In the genomic region with DNA sequence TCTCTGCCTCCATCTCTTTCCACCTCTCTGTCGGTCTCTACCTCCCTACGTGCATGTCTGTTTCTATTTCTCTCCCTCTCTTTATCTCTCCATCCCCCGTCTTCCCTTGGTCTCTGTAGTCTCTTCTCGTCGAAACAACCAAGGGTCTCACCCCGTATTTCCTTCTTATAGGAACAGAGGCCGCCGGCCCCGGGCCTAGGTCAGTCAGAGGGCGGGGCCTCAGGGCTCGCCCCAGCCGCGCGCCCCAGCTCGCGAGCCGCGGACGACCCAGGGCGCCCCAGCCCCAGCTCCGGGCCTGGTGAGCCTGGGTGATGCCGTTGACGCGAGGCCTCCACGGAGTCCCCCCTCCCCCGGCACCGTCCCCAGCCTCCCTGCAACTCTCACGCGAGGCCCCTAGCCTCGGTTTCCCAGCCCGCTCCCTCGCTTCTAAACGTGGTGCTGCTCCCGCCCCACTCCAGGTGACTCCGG, we compare ENCODE assay signal across 8 cellular contexts. TPM values are rescaled to one million over a fixed set of nuclear protein-coding genes. Genes with fewer than 3 reads are reported as not detected.
DNase-seq lines count a peak whose midpoint lies in the region; ATAC-seq, FAIRE-seq and TF ChIP-seq lines count a peak whose summit lies in the region.

No MANE protein-coding gene starts in this region.

- in situ Hi-C loops in Panc1 (cut with HindIII; ENCODE audit: low pct_unique_long_range_greater_than_20kb, low sequenced_read_pairs) = no loop called here

- H4K5ac ChIP-seq in H1 (ENCODE audit: insufficient read length, low read depth, low read length) = no peak overlapping the region

- H2AK5ac ChIP-seq in H1 (ENCODE audit: low read depth, low read length) = no peak overlapping the region

- H4K20me1 ChIP-seq in H1 (replicated peaks in 1 of 2; ENCODE audit: control insufficient read depth in 1 of 2, insufficient read depth in 2 of 2, low read length in 2 of 2) = peaks cover 0 to 2% of the 10 kb centered on the region in 2 experiments

- H3K4me2 ChIP-seq in H1 (ENCODE audit: insufficient read depth in 1 of 2, low read depth in 2 of 2, low read length in 2 of 2) = peak overlapping the region; percentile 43 to 69

- TF ChIP-seq POLR2A in H1 (IDR thresholded peaks at IDR 0.05; ENCODE audit: control extremely low read depth in 1 of 2, low read depth in 2 of 2, low read length in 2 of 2) = no peak

- no peak for TF ChIP-seq RAD21 in H1 (IDR thresholded peaks at IDR 0.05 in 1 of 2, conservative IDR thresholded peaks at IDR 0.05 in 1 of 2; ENCODE audit: low read depth in 2 of 2, low read length in 2 of 2)

- POLR2A ChIA-PET in Panc1 (lab: Charles Lee) (interaction anchor here (1.0 kb wide), 1 partner anchor 20 kb away, joined by 3 read pairs; a partner anchor contains a TSS), H1 (lab: Charles Lee; ENCODE audit: partially characterized antibody) (interaction anchor here (0.6 to 2.9 kb wide), 11 partner anchors 12 to 249 kb away, joined by 3 to 15 read pairs (median 4); a partner anchor contains a TSS)
- POLR2A ChIA-PET in naive thymus-derived CD8-positive, alpha-beta T cell (lab: Charles Lee) = interaction anchor here (0.6 to 2.8 kb wide), 18 partner anchors 13 to 319 kb away, joined by 3 to 14 read pairs (median 4); a partner anchor contains a TSS

- CTCF ChIA-PET in Panc1 (lab: Charles Lee) = interaction anchor here (0.6 kb wide), 1 partner anchor 295 kb away, joined by 6 read pairs; no protein-coding TSS in a partner anchor
- CTCF ChIA-PET in H1 (lab: Charles Lee; ENCODE audit: partially characterized antibody) = interaction anchor here (1.7 kb wide), 1 partner anchor 85 kb away, joined by 3 read pairs; no protein-coding TSS in a partner anchor

- DNase-seq in NCI-H510A (lab: John Stamatoyannopoulos, UW) (peak; percentile 28), NCI-H510A treated with DMSO at 0.1 percent for 48 hours (lab: John Stamatoyannopoulos, UW) (no peak), HFF-Myc (ENCODE audit: extremely low read depth, low read depth) (no peak), Panc1 (ENCODE audit: low read depth, low spot score) (no peak), H1 (ENCODE audit: low read depth in 1 of 2, low spot score in 2 of 2) (peak in 1 of 2 experiments; percentile 52), foreskin melanocyte (no peak)
- DNase-seq in naive thymus-derived CD8-positive, alpha-beta T cell = peak in 1 of 10 donors; percentile 25
- DNase-seq in NK-92 treated with Interleukin-12 subunit alpha and Interleukin-12 subunit beta, amount 100 ng/mL, for 24 hours (lab: John Stamatoyannopoulos, UW) = no peak

- peaks cover 0 to 15% (median 0%) of the 10 kb centered on the region in 3 donors for H3K36me3 Mint-ChIP-seq in naive thymus-derived CD8-positive, alpha-beta T cell

- FAIRE-seq in H1 (lab: Jason Lieb, UNC) = no peak

- no peaks in the 10 kb centered on the region for H3K27me3 ChIP-seq in Panc1 (ENCODE audit: control insufficient read depth, insufficient read depth, low read length)
- no peaks in the 10 kb centered on the region for H3K27me3 ChIP-seq in H1 (replicated peaks in 1 of 4; ENCODE audit: control insufficient read depth in 3 of 4, extremely low read depth in 1 of 4, insufficient read depth in 3 of 4, low read length in 3 of 4)

- H3K79me2 ChIP-seq in H1 (ENCODE audit: control insufficient read depth in 1 of 2, insufficient read depth in 2 of 2, low read length in 2 of 2) = peaks cover 0 to 4% of the 10 kb centered on the region in 2 experiments; a peak in 2 of 4 replicates

- peak overlapping the region; percentile 65; the same call in 1 of the 2 replicates for H3K27ac ChIP-seq in Panc1 (ENCODE audit: low read length)
- no peak overlapping the region for H3K27ac ChIP-seq in H1 (ENCODE audit: low read depth, low read length)

- H2BK20ac ChIP-seq in H1 (ENCODE audit: low read length) = no peak overlapping the region

- H3K4me1 ChIP-seq in Panc1 (ENCODE audit: control insufficient read depth, insufficient read depth, low read length) (no peaks in the 10 kb centered on the region), H1 (replicated peaks in 1 of 4; ENCODE audit: control insufficient read depth in 3 of 4, insufficient read depth in 4 of 4, low read length in 3 of 4) (0 out of 7 replicates have a peak, but pooled peaks cover 0 to 4% (median 0%) of the 10 kb centered on the region in 4 experiments)

- H3K4me3 ChIP-seq in HFF-Myc (replicated peaks; ENCODE audit: low read depth, low read length) = peak overlapping the region; percentile 37
- H3K4me3 ChIP-seq in Panc1 (ENCODE audit: low read depth in 2 of 2, low read length in 2 of 2) = peak overlapping the region; percentile 49 to 59
- H3K4me3 ChIP-seq in H1 (ENCODE audit: extremely low read depth in 1 of 4, insufficient read depth in 2 of 4, low read depth in 3 of 4, low read length in 4 of 4) = peak overlapping the region; percentile 30 to 76 (median 46)

- H3K56ac ChIP-seq in H1 (replicated peaks; ENCODE audit: insufficient read length, low read depth, low read length) = no peak overlapping the region

- TF ChIP-seq CTCF in HFF-Myc (IDR thresholded peaks at IDR 0.05; ENCODE audit: low read depth, low read length, missing control alignments) (no peak), Panc1 (IDR thresholded peaks at IDR 0.05) (no peak), H1 (IDR thresholded peaks at IDR 0.05; ENCODE audit: control extremely low read depth in 1 of 3, insufficient read depth in 1 of 3, low read depth in 1 of 3, low read length in 3 of 3) (no peak)

- H3K23me2 ChIP-seq in H1 (ENCODE audit: low read depth, low read length) = peaks cover 5% of the 10 kb centered on the region; the same call in 1 of the 2 replicates

- 6% methylated on average over 3 of the region's 35 CpGs; no CpG with 5 or more reads in 1 of the 2 experiments for WGBS in H1 (ENCODE audit: extremely low coverage in 1 of 2, insufficient coverage in 1 of 2, insufficient read length in 1 of 2, insufficient replicate concordance in 2 of 2, low coverage in 1 of 2, low lambda C conversion rate in 2 of 2, missing lambda C conversion rate in 1 of 2), 2 experiments

- BruUV-seq in Panc1 (replicated peaks; lab: Mats Ljungman, UMichigan) = no TSS peak

- no peak overlapping the region for H2BK12ac ChIP-seq in H1 (ENCODE audit: low read depth, low read length)

- H3K14ac ChIP-seq in H1 (ENCODE audit: insufficient read length) = no peak overlapping the region

- H3K23ac ChIP-seq in H1 (ENCODE audit: insufficient read length) = no peak overlapping the region

- intact Hi-C loops in Panc1 (cut with micrococcal nuclease; ENCODE audit: unreplicated experiment) = no loop called here

- H3K27me3 Mint-ChIP-seq in naive thymus-derived CD8-positive, alpha-beta T cell = no peaks in the 10 kb centered on the region

- H2BK15ac ChIP-seq in H1 (ENCODE audit: low read length) = no peak overlapping the region

- H4K91ac ChIP-seq in H1 (replicated peaks; ENCODE audit: insufficient read length, low read length) = no peak overlapping the region

- no peaks in the 10 kb centered on the region for H3K9me3 Mint-ChIP-seq in naive thymus-derived CD8-positive, alpha-beta T cell

- no peak for TF ChIP-seq EP300 in H1 (IDR thresholded peaks at IDR 0.05; ENCODE audit: borderline replicate concordance in 1 of 2, low read depth in 2 of 2, low read length in 2 of 2)

- H3K9me3 ChIP-seq in Panc1 (ENCODE audit: control insufficient read depth, insufficient read depth, low read depth, low read length) = no peaks in the 10 kb centered on the region
- no peaks in the 10 kb centered on the region for H3K9me3 ChIP-seq in H1 (ENCODE audit: insufficient read depth in 2 of 2, low read depth in 1 of 2, low read length in 1 of 2)

- H3K4ac ChIP-seq in H1 (replicated peaks; ENCODE audit: insufficient read length, low read depth, low read length) = no peak overlapping the region

- H3K9ac ChIP-seq in H1 (replicated peaks in 1 of 4; ENCODE audit: extremely low read depth in 1 of 4, low read depth in 3 of 4, low read length in 3 of 4) = peak overlapping the region in 1 of 4 experiments; percentile 14; a peak in 1 of 7 replicates

- peak overlapping the region; percentile 60 to 96 (median 92) for H3K27ac Mint-ChIP-seq in naive thymus-derived CD8-positive, alpha-beta T cell

- no peaks in the 10 kb centered on the region for H3K36me3 ChIP-seq in Panc1 (ENCODE audit: control insufficient read depth, insufficient read depth, low read length)
- H3K36me3 ChIP-seq in H1 (ENCODE audit: control insufficient read depth in 2 of 4, insufficient read depth in 4 of 4, low read length in 3 of 4) = peaks cover 0 to 7% (median 3%) of the 10 kb centered on the region in 4 experiments; a peak in 2 of 8 replicates

- no peak overlapping the region for H3K18ac ChIP-seq in H1 (ENCODE audit: extremely low read depth, low read length)

- peak; percentile 70 for ATAC-seq in Panc1
- peak; percentile 35 to 52 for ATAC-seq in naive thymus-derived CD8-positive, alpha-beta T cell

- H2BK120ac ChIP-seq in H1 (replicated peaks; ENCODE audit: low read depth, low read length) = no peak overlapping the region

- H2BK5ac ChIP-seq in H1 (ENCODE audit: low read depth, low read length) = no peak overlapping the region

- no peaks in the 10 kb centered on the region; the same call in 1 of the 2 replicates for H3K79me1 ChIP-seq in H1 (ENCODE audit: low read depth, low read length)

- H3K4me1 Mint-ChIP-seq in naive thymus-derived CD8-positive, alpha-beta T cell = peaks cover 9 to 26% (median 20%) of the 10 kb centered on the region in 4 donors

- H3K4me3 Mint-ChIP-seq in naive thymus-derived CD8-positive, alpha-beta T cell = peak overlapping the region; percentile 77 to 96 (median 94)

- H4K8ac ChIP-seq in H1 (ENCODE audit: extremely low read depth, insufficient read depth, low read length) = no peak overlapping the region

- H2AFZ ChIP-seq in H1 (ENCODE audit: low read length) = no peak overlapping the region

RNA-seq across cellular contexts. Expression of a gene that starts 6.6 kb away (rescaled TPM):
- 92.1 TPM for total RNA-seq in Panc1 (2021; ENCODE audit: unreplicated experiment)
- 95.5 TPM for polyA plus RNA-seq in Panc1 (2012; ENCODE audit: insufficient read length)
- 77.8 and 82.4 TPM in 2 replicates for total RNA-seq in H1 (2021; fragmentation: NEBNext Ultra II Directional; extraction: Animal tissue kit (Norgen Biotek cat#: 25700))
- 246 and 284 TPM in 2 replicates for polyA plus RNA-seq in H1 (2011; rRNA removed)
- polyA plus RNA-seq in H1 (2011; cell fraction: cytosol; rRNA removed) = 162 TPM
- polyA plus RNA-seq in H1 (2011; cell fraction: nucleus; rRNA removed) = 151 TPM
- polyA plus RNA-seq in H1 (2012, experiment 1 of 2) = 68.1 to 113 TPM (median 110 TPM) in 4 replicates
- polyA plus RNA-seq in H1 (2012, experiment 2 of 2) = 173 TPM
- polyA plus RNA-seq in H1 (2013, experiment 1 of 2) = 80.8 TPM
- polyA plus RNA-seq in H1 (2013, experiment 2 of 2) = 79.0 TPM
- 35.8 TPM in 2 replicates for polyA minus RNA-seq in H1 (2011; rRNA and poly(A)+ RNA removed)
- 37.3 TPM for polyA minus RNA-seq in H1 (2011; cell fraction: cytosol; rRNA and poly(A)+ RNA removed)
- 34.9 TPM for polyA minus RNA-seq in H1 (2011; cell fraction: nucleus; rRNA and poly(A)+ RNA removed)
- total RNA-seq in naive thymus-derived CD8-positive, alpha-beta T cell = 10 to 100 TPM; 41.2 to 44.8 TPM
- polyA plus RNA-seq in naive thymus-derived CD8-positive, alpha-beta T cell = 10 to 100 TPM; 52.9 to 59.1 (median 55.5) TPM

RNA-seq across cellular contexts. Expression of a gene that starts 6.8 kb away (rescaled TPM):
- 136 TPM for total RNA-seq in Panc1 (2021; ENCODE audit: unreplicated experiment)
- polyA plus RNA-seq in Panc1 (2012; ENCODE audit: insufficient read length) = 173 TPM
- 95.9 and 101 TPM in 2 replicates for total RNA-seq in H1 (2021; fragmentation: NEBNext Ultra II Directional; extraction: Animal tissue kit (Norgen Biotek cat#: 25700))
- 91.7 and 124 TPM in 2 replicates for polyA plus RNA-seq in H1 (2011; rRNA removed)
- 134 TPM for polyA plus RNA-seq in H1 (2011; cell fraction: cytosol; rRNA removed)
- polyA plus RNA-seq in H1 (2011; cell fraction: nucleus; rRNA removed) = 114 TPM
- 104 to 130 TPM (median 119 TPM) in 4 replicates for polyA plus RNA-seq in H1 (2012, experiment 1 of 2)
- polyA plus RNA-seq in H1 (2012, experiment 2 of 2) = 122 TPM
- 71.1 TPM for polyA plus RNA-seq in H1 (2013, experiment 1 of 2)
- 69.8 TPM for polyA plus RNA-seq in H1 (2013, experiment 2 of 2)
- 57.3 and 71.7 TPM in 2 replicates for polyA minus RNA-seq in H1 (2011; rRNA and poly(A)+ RNA removed)
- polyA minus RNA-seq in H1 (2011; cell fraction: cytosol; rRNA and poly(A)+ RNA removed) = 63.3 TPM
- polyA minus RNA-seq in H1 (2011; cell fraction: nucleus; rRNA and poly(A)+ RNA removed) = 23.9 TPM
- 10 to 100 TPM; 66.4 to 68.8 TPM for total RNA-seq in naive thymus-derived CD8-positive, alpha-beta T cell
- polyA plus RNA-seq in naive thymus-derived CD8-positive, alpha-beta T cell = 100 to 1,000 TPM in 1 of 3 donors, 10 to 100 TPM in 2; 92.7 to 114 (median 94.5) TPM

RNA-seq across cellular contexts. Expression of a gene that starts 20.5 kb away (rescaled TPM):
- total RNA-seq in Panc1 (2021; ENCODE audit: unreplicated experiment) = 72.4 TPM
- polyA plus RNA-seq in Panc1 (2012; ENCODE audit: insufficient read length) = 94.0 TPM
- total RNA-seq in H1 (2021; fragmentation: NEBNext Ultra II Directional; extraction: Animal tissue kit (Norgen Biotek cat#: 25700)) = 20.4 and 21.4 TPM in 2 replicates
- 48.3 and 52.1 TPM in 2 replicates for polyA plus RNA-seq in H1 (2011; rRNA removed)
- polyA plus RNA-seq in H1 (2011; cell fraction: cytosol; rRNA removed) = 28.7 TPM
- polyA plus RNA-seq in H1 (2011; cell fraction: nucleus; rRNA removed) = 47.9 TPM
- 16.1 to 23.4 TPM (median 21.7 TPM) in 4 replicates for polyA plus RNA-seq in H1 (2012, experiment 1 of 2)
- 18.4 TPM for polyA plus RNA-seq in H1 (2012, experiment 2 of 2)
- 24.6 TPM for polyA plus RNA-seq in H1 (2013, experiment 1 of 2)
- polyA plus RNA-seq in H1 (2013, experiment 2 of 2) = 26.8 TPM
- polyA minus RNA-seq in H1 (2011; rRNA and poly(A)+ RNA removed) = 39.4 and 40.0 TPM in 2 replicates
- polyA minus RNA-seq in H1 (2011; cell fraction: cytosol; rRNA and poly(A)+ RNA removed) = 14.3 TPM
- polyA minus RNA-seq in H1 (2011; cell fraction: nucleus; rRNA and poly(A)+ RNA removed) = 9.2 TPM
- total RNA-seq in naive thymus-derived CD8-positive, alpha-beta T cell = 10 to 100 TPM; 11.4 to 12.7 TPM
- polyA plus RNA-seq in naive thymus-derived CD8-positive, alpha-beta T cell = 1 to 10 TPM; 6.8 to 8.1 (median 7.3) TPM

RNA-seq across cellular contexts. Expression of a gene that starts 27.9 kb away (rescaled TPM):
- total RNA-seq in Panc1 (2021; ENCODE audit: unreplicated experiment) = 52.6 TPM
- polyA plus RNA-seq in Panc1 (2012; ENCODE audit: insufficient read length) = 28.1 TPM
- total RNA-seq in H1 (2021; fragmentation: NEBNext Ultra II Directional; extraction: Animal tissue kit (Norgen Biotek cat#: 25700)) = 180 and 190 TPM in 2 replicates
- polyA plus RNA-seq in H1 (2011; rRNA removed) = 203 and 257 TPM in 2 replicates
- 177 TPM for polyA plus RNA-seq in H1 (2011; cell fraction: cytosol; rRNA removed)
- polyA plus RNA-seq in H1 (2011; cell fraction: nucleus; rRNA removed) = 225 TPM
- 134 to 160 TPM (median 142 TPM) in 4 replicates for polyA plus RNA-seq in H1 (2012, experiment 1 of 2)
- polyA plus RNA-seq in H1 (2012, experiment 2 of 2) = 156 TPM
- 184 TPM for polyA plus RNA-seq in H1 (2013, experiment 1 of 2)
- 162 TPM for polyA plus RNA-seq in H1 (2013, experiment 2 of 2)
- 137 and 189 TPM in 2 replicates for polyA minus RNA-seq in H1 (2011; rRNA and poly(A)+ RNA removed)
- polyA minus RNA-seq in H1 (2011; cell fraction: cytosol; rRNA and poly(A)+ RNA removed) = 77.9 TPM
- 103 TPM for polyA minus RNA-seq in H1 (2011; cell fraction: nucleus; rRNA and poly(A)+ RNA removed)
- 100 to 1,000 TPM; 126 to 132 TPM for total RNA-seq in naive thymus-derived CD8-positive, alpha-beta T cell
- polyA plus RNA-seq in naive thymus-derived CD8-positive, alpha-beta T cell = 100 to 1,000 TPM; 170 to 331 (median 313) TPM

RNA-seq across cellular contexts. Expression of a gene that starts 55.6 kb away (rescaled TPM):
- total RNA-seq in Panc1 (2021; ENCODE audit: unreplicated experiment) = 17.8 TPM
- polyA plus RNA-seq in Panc1 (2012; ENCODE audit: insufficient read length) = 24.7 TPM
- total RNA-seq in H1 (2021; fragmentation: NEBNext Ultra II Directional; extraction: Animal tissue kit (Norgen Biotek cat#: 25700)) = 4.5 TPM in 2 replicates
- polyA plus RNA-seq in H1 (2011; rRNA removed) = 3.6 and 7.0 TPM in 2 replicates
- polyA plus RNA-seq in H1 (2011; cell fraction: cytosol; rRNA removed) = 2.4 TPM
- polyA plus RNA-seq in H1 (2011; cell fraction: nucleus; rRNA removed) = 3.7 TPM
- polyA plus RNA-seq in H1 (2012, experiment 1 of 2) = 2.0 to 5.7 TPM (median 4.6 TPM) in 4 replicates
- polyA plus RNA-seq in H1 (2012, experiment 2 of 2) = 3.3 TPM
- polyA plus RNA-seq in H1 (2013, experiment 1 of 2) = 7.9 TPM
- polyA plus RNA-seq in H1 (2013, experiment 2 of 2) = 7.3 TPM
- polyA minus RNA-seq in H1 (2011; rRNA and poly(A)+ RNA removed) = not detected in 2 replicates
- 1.1 TPM for polyA minus RNA-seq in H1 (2011; cell fraction: cytosol; rRNA and poly(A)+ RNA removed)
- polyA minus RNA-seq in H1 (2011; cell fraction: nucleus; rRNA and poly(A)+ RNA removed) = 2.3 TPM
- 1 to 10 TPM; 3.6 to 4.9 TPM for total RNA-seq in naive thymus-derived CD8-positive, alpha-beta T cell
- 10 to 100 TPM; 12.6 to 28.0 (median 19.9) TPM for polyA plus RNA-seq in naive thymus-derived CD8-positive, alpha-beta T cell
